26 cellular contexts compared by ENCODE assay signal in genomic region chr6:83303426-83303825, GRCh38.
"Had no signal": no experiment of that assay in that cellular context is flagged by ENCODE, and none has a peak within 500 bp of the region (broad histone marks: within the 10 kb centered on the region; RNA-seq: fewer than 3 reads in every experiment).

No MANE protein-coding gene starts in this region.

- H3K36me3 ChIP-seq: breast epithelium had no signal

- H3K27me3 ChIP-seq: breast epithelium, SJSA1 had no signal

- ATAC-seq: activated CD4-positive, CD25-positive, alpha-beta regulatory T cell treated with anti-CD3 and anti-CD28 coated beads, Interleukin-2, amount 50 U/mL, for 24 hours; activated CD8-positive, alpha-beta T cell treated with anti-CD3 and anti-CD28 coated beads for 36 hours; Panc1; SK-N-SH treated with all-trans-retinoic acid at 6 μM for 48 hours had no signal

- H3K4me3 ChIP-seq: breast epithelium, SJSA1 had no signal

- DNase-seq: activated CD4-positive, alpha-beta T cell treated with anti-CD3 and anti-CD28 coated beads for 4 hours; activated CD8-positive, alpha-beta memory T cell treated with anti-CD3 and anti-CD28 coated beads, Interleukin-2, amount 50 U/mL, for 4 hours; activated CD8-positive, alpha-beta T cell treated with anti-CD3 and anti-CD28 coated beads for 36 hours; activated naive CD4-positive, alpha-beta T cell treated with anti-CD3 and anti-CD28 coated beads, Interleukin-2, amount 50 U/mL, for 16 hours; activated naive CD8-positive, alpha-beta T cell treated with anti-CD3 and anti-CD28 coated beads, Interleukin-2, amount 10 ng/mL, durations not matched to agents 7 days and 5 days; activated T-cell treated with anti-CD3 and anti-CD28 coated beads, Interleukin-2, amount 50 U/mL, for 1 hour; aorta; central memory CD4-positive, alpha-beta T cell; KG1; MM.1S; NCI-H1105; NCI-H1436; NCI-H1694 treated with DMSO at 0.1 percent for 48 hours; NCI-H2029 treated with DMSO at 0.1 percent for 48 hours; NCI-H345; NCI-H510A; NCI-H526 treated with DMSO at 0.1 percent for 48 hours; NCI-H82; Right ventricle myocardium superior; RPMI8226; SW 1271 had no signal

- H3K27ac ChIP-seq: breast epithelium, SJSA1 had no signal

- H3K4me1 ChIP-seq: breast epithelium, SJSA1 had no signal

- H3K9me3 ChIP-seq: breast epithelium, SJSA1 had no signal
